Comparison of ENCODE assay signal across 22 cellular contexts in genomic region chrY:12941725-12942687, GRCh38. TPM values are rescaled to one million over a fixed set of nuclear protein-coding genes. Genes with fewer than 3 reads are reported as not detected.
"Had no signal": no experiment of that assay in that cellular context is flagged by ENCODE, and none has a peak within 500 bp of the region (broad histone marks: within the 10 kb centered on the region; RNA-seq: fewer than 3 reads in every experiment).

No MANE protein-coding gene starts in this region.

- H3K36me3 ChIP-seq: esophagus squamous epithelium, neural progenitor cell, prostate gland, right atrium auricular region, suprapubic skin, vagina had no signal

- DNase-seq: activated B cell treated with CpG ODN at 0.5 μM for 24 hours; activated CD4-positive, alpha-beta T cell treated with anti-CD3 and anti-CD28 coated beads for 48 hours; activated CD8-positive, alpha-beta T cell treated with anti-CD3 and anti-CD28 coated beads for 36 hours; activated naive CD4-positive, alpha-beta T cell treated with anti-CD3 and anti-CD28 coated beads for 36 hours; activated T-cell treated with anti-CD3 and anti-CD28 coated beads, Interleukin-2, amount 50 U/mL, for 1 hour; body of pancreas; effector memory CD8-positive, alpha-beta T cell; esophagus squamous epithelium; left cardiac atrium; mesenchymal stem cell; mucosa of descending colon; naive thymus-derived CD4-positive, alpha-beta T cell; trophoblast cell had no signal

- H3K4me3 ChIP-seq: body of pancreas, esophagus squamous epithelium, mucosa of descending colon, neural progenitor cell, prostate gland, right atrium auricular region, skin epidermis, suprapubic skin, vagina had no signal

- H3K27ac ChIP-seq: body of pancreas, esophagus squamous epithelium, neural progenitor cell, prostate gland, right atrium auricular region, skin epidermis, suprapubic skin, vagina had no signal

- H3K27me3 ChIP-seq: body of pancreas, esophagus squamous epithelium, neural progenitor cell, right atrium auricular region, suprapubic skin, vagina had no signal

- ATAC-seq: activated CD8-positive, alpha-beta T cell treated with anti-CD3 and anti-CD28 coated beads for 36 hours; body of pancreas; effector memory CD8-positive, alpha-beta T cell; left cardiac atrium; mucosa of descending colon; naive thymus-derived CD4-positive, alpha-beta T cell had no signal

- H3K9me3 ChIP-seq: body of pancreas, esophagus squamous epithelium, mucosa of descending colon, prostate gland, right atrium auricular region, suprapubic skin, vagina had no signal

- H3K4me1 ChIP-seq: body of pancreas, esophagus squamous epithelium, neural progenitor cell, prostate gland, right atrium auricular region, suprapubic skin, vagina had no signal

RNA-seq across cellular contexts. Expression of gene DDX3Y, which starts 37.3 kb away (rescaled TPM):
- total RNA-seq: body of pancreas, cardiac septum, dermis microvascular lymphatic vessel endothelial cell, osteocyte, right atrium auricular region, vagina had no signal
